28 cellular contexts compared by ENCODE assay signal in genomic region chr9:87871425-87872078, GRCh38. TPM values are rescaled to one million over a fixed set of nuclear protein-coding genes. Genes with fewer than 3 reads are reported as not detected.
DNase-seq lines count a peak whose midpoint lies in the region; TF ChIP-seq lines count a peak whose summit lies in the region.
"Had no signal": no experiment of that assay in that cellular context is flagged by ENCODE, and none has a peak within 500 bp of the region (broad histone marks: within the 10 kb centered on the region; RNA-seq: fewer than 3 reads in every experiment).

No MANE protein-coding gene starts in this region.

- DNase-seq in chondrocyte (ENCODE audit: low spot score) (no peak), mesothelial cell of epicardium (ENCODE audit: low spot score in 2 of 2, unreplicated experiment in 2 of 2) (no peak), CD1c-positive myeloid dendritic cell (ENCODE audit: extremely low spot score) (no peak)
- no peak for DNase-seq in activated naive CD8-positive, alpha-beta T cell treated with anti-CD3 and anti-CD28 coated beads for 36 hours
- no peak for DNase-seq in activated effector memory CD4-positive, alpha-beta T cell treated with Interleukin-2 at 50 U/mL for 16 hours
- DNase-seq: C1 segment of cervical spinal cord, H9, Kasumi-1, NCI-H1436 treated with DMSO at 0.1 percent for 48 hours, NCI-H1930, NCI-H2107, NCI-H2227 treated with DMSO at 0.1 percent for 48 hours, NCI-H526 treated with DMSO at 0.1 percent for 48 hours, PC-9 had no signal

- H3K4me3 Mint-ChIP-seq in chondrocyte (ENCODE audit: unreplicated experiment) = no peak overlapping the region
- no peak overlapping the region for H3K4me3 Mint-ChIP-seq in mesothelial cell of epicardium
- no peak overlapping the region for H3K4me3 Mint-ChIP-seq in activated naive CD8-positive, alpha-beta T cell treated with anti-CD3 and anti-CD28 coated beads for 36 hours
- H3K4me3 Mint-ChIP-seq: CD8-positive, alpha-beta T cell; GM23338; H9 had no signal

- H3K4me1 Mint-ChIP-seq in chondrocyte (ENCODE audit: low read depth) (peaks cover 17% of the 10 kb centered on the region), mesothelial cell of epicardium (peaks cover 39% of the 10 kb centered on the region)
- no peaks in the 10 kb centered on the region for H3K4me1 Mint-ChIP-seq in activated naive CD8-positive, alpha-beta T cell treated with anti-CD3 and anti-CD28 coated beads for 36 hours

- peak overlapping the region; percentile 60 for H3K27ac ChIP-seq in angular gyrus (ENCODE audit: low read depth, low read length)
- peak overlapping the region; percentile 88 for H3K27ac ChIP-seq in rectal smooth muscle tissue (ENCODE audit: low read depth, low read length)
- H3K27ac ChIP-seq: PC-9, SJCRH30 had no signal

- H3K27me3 Mint-ChIP-seq in chondrocyte (ENCODE audit: low read depth) (no peaks in the 10 kb centered on the region), mesothelial cell of epicardium (ENCODE audit: low read depth) (no peaks in the 10 kb centered on the region)
- H3K27me3 Mint-ChIP-seq in activated naive CD8-positive, alpha-beta T cell treated with anti-CD3 and anti-CD28 coated beads for 36 hours = peaks cover 1% of the 10 kb centered on the region

- no peaks in the 10 kb centered on the region for H3K36me3 ChIP-seq in rectal smooth muscle tissue (ENCODE audit: control insufficient read depth, insufficient read depth, low read length)
- H3K36me3 ChIP-seq: SJCRH30 had no signal

- peaks cover 18% of the 10 kb centered on the region for H3K4me1 ChIP-seq in rectal smooth muscle tissue (ENCODE audit: control insufficient read depth, insufficient read depth, low read length)

- no peak overlapping the region for H3K4me3 ChIP-seq in rectal smooth muscle tissue (ENCODE audit: low read length)
- H3K4me3 ChIP-seq: GM23338, K562, PC-9, SJCRH30 had no signal

- H3K27me3 ChIP-seq in rectal smooth muscle tissue (ENCODE audit: control insufficient read depth, insufficient read depth, low read length) = peaks cover 2% of the 10 kb centered on the region
- H3K27me3 ChIP-seq: SJCRH30 had no signal

- H3K9me3 Mint-ChIP-seq in chondrocyte (ENCODE audit: low read depth) (no peaks in the 10 kb centered on the region), mesothelial cell of epicardium (no peaks in the 10 kb centered on the region)
- no peaks in the 10 kb centered on the region for H3K9me3 Mint-ChIP-seq in activated naive CD8-positive, alpha-beta T cell treated with anti-CD3 and anti-CD28 coated beads for 36 hours
- H3K9me3 Mint-ChIP-seq: CD8-positive, alpha-beta T cell had no signal

- H3K9ac ChIP-seq in rectal smooth muscle tissue (ENCODE audit: low read length) = no peak overlapping the region

- TF ChIP-seq CTCF in chondrocyte (IDR thresholded peaks at IDR 0.05) = no peak
- TF ChIP-seq CTCF in mesothelial cell of epicardium (IDR thresholded peaks at IDR 0.05; ENCODE audit: unreplicated experiment) = no peak

- no peaks in the 10 kb centered on the region for H3K36me3 Mint-ChIP-seq in chondrocyte (ENCODE audit: low read depth)
- no peaks in the 10 kb centered on the region for H3K36me3 Mint-ChIP-seq in mesothelial cell of epicardium
- H3K36me3 Mint-ChIP-seq in activated naive CD8-positive, alpha-beta T cell treated with anti-CD3 and anti-CD28 coated beads for 36 hours = no peaks in the 10 kb centered on the region
- H3K36me3 Mint-ChIP-seq: CD8-positive, alpha-beta T cell had no signal

- H3K27ac Mint-ChIP-seq in chondrocyte (ENCODE audit: unreplicated experiment) (peak overlapping the region; percentile 8), mesothelial cell of epicardium (peak overlapping the region; percentile 63)
- no peak overlapping the region for H3K27ac Mint-ChIP-seq in activated naive CD8-positive, alpha-beta T cell treated with anti-CD3 and anti-CD28 coated beads for 36 hours
- H3K27ac Mint-ChIP-seq: CD8-positive, alpha-beta T cell; GM23338; H9 had no signal

RNA-seq across cellular contexts. Expression of gene SPATA31E1, which starts 11.1 kb away (rescaled TPM):
- total RNA-seq in chondrocyte = not detected in 3 replicates
- total RNA-seq in mesothelial cell of epicardium = 0.09 TPM in 1 of 3 replicates, not detected in the others
- not detected for total RNA-seq in activated naive CD8-positive, alpha-beta T cell treated with anti-CD3 and anti-CD28 coated beads for 36 hours
- total RNA-seq: A673; CD8-positive, alpha-beta T cell; Daoy; G401; GM23338; HT-29; K562; M059J; NCI-H460; PC-9; Right ventricle myocardium inferior; RPMI7951; SJCRH30 had no signal

RNA-seq across cellular contexts. Expression of gene SPATA31C1, which starts 46.2 kb away (rescaled TPM):
- not detected in 3 replicates for total RNA-seq in chondrocyte
- 0.13 to 0.29 TPM (median 0.18 TPM) in 3 replicates for total RNA-seq in mesothelial cell of epicardium
- not detected for total RNA-seq in activated naive CD8-positive, alpha-beta T cell treated with anti-CD3 and anti-CD28 coated beads for 36 hours
- total RNA-seq: A673; CD8-positive, alpha-beta T cell; Daoy; G401; GM23338; HT-29; M059J; NCI-H460; PC-9; Right ventricle myocardium inferior; RPMI7951 had no signal
